Comparison of ENCODE assay signal across 1 cellular context in genomic region chr6:83221302-83221701, GRCh38.
TF ChIP-seq lines count a peak whose summit lies in the region.

No MANE protein-coding gene starts in this region.

TF ChIP-seq in IMR-90, 13 proteins besides CTCF, POLR2A, EP300 and RAD21:
- TF ChIP-seq USF2 (IDR thresholded peaks at IDR 0.05; ENCODE audit: low read depth, low read length), result no peak
- 0 out of 2 replicates have a peak, but pooled peaks have one; percentile 40 for TF ChIP-seq CEBPB (IDR thresholded peaks at IDR 0.05; ENCODE audit: low read depth, low read length)
